2 cellular contexts compared by ENCODE assay signal in the genomic region with DNA sequence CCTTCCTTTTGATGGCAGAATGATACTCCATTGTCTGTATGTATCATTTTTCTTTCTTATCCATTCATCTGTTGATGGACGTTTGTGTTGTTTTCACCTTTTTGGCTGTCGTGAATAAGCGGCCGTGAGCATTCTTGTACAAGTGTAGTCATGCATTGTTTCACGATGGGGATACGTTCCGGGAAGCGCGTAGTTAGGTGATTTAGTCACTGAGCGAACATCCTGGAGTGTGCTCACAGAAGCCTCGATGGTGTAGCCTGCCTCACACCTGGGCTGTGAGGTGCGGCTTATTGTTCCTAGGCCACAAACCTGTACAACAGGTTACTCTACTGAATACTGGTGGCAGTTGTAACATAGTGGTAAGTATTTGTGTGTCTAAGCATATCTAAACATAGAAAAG.
TF ChIP-seq lines count a peak whose summit lies in the region.

No MANE protein-coding gene starts in this region.

TF ChIP-seq in IMR-90, 13 proteins besides CTCF, POLR2A, EP300 and RAD21:
- no peak for TF ChIP-seq CHD1 (IDR thresholded peaks at IDR 0.05; ENCODE audit: low read depth, low read length)
- TF ChIP-seq, protein P1, sequence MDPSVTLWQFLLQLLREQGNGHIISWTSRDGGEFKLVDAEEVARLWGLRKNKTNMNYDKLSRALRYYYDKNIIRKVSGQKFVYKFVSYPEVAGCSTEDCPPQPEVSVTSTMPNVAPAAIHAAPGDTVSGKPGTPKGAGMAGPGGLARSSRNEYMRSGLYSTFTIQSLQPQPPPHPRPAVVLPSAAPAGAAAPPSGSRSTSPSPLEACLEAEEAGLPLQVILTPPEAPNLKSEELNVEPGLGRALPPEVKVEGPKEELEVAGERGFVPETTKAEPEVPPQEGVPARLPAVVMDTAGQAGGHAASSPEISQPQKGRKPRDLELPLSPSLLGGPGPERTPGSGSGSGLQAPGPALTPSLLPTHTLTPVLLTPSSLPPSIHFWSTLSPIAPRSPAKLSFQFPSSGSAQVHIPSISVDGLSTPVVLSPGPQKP (IDR thresholded peaks at IDR 0.05; ENCODE audit: borderline replicate concordance, low read depth, low read length): no peak
- no peak for TF ChIP-seq FOS (IDR thresholded peaks at IDR 0.05; ENCODE audit: low read depth, low read length)
- no peak for TF ChIP-seq CEBPB (IDR thresholded peaks at IDR 0.05; ENCODE audit: low read depth, low read length)
- no peak for TF ChIP-seq RFX5 (IDR thresholded peaks at IDR 0.05; ENCODE audit: low read depth, low read length)
- no peak for TF ChIP-seq MAFK (IDR thresholded peaks at IDR 0.05; ENCODE audit: low read depth, low read length)
- TF ChIP-seq, protein P2, sequence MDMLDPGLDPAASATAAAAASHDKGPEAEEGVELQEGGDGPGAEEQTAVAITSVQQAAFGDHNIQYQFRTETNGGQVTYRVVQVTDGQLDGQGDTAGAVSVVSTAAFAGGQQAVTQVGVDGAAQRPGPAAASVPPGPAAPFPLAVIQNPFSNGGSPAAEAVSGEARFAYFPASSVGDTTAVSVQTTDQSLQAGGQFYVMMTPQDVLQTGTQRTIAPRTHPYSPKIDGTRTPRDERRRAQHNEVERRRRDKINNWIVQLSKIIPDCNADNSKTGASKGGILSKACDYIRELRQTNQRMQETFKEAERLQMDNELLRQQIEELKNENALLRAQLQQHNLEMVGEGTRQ (IDR thresholded peaks at IDR 0.05; ENCODE audit: low read depth, low read length): no peak
- TF ChIP-seq RCOR1 (IDR thresholded peaks at IDR 0.05; ENCODE audit: insufficient replicate concordance, low read length): no peak
- no peak for TF ChIP-seq BHLHE40 (IDR thresholded peaks at IDR 0.05; ENCODE audit: low read depth, low read length)
- TF ChIP-seq NFE2L2 (IDR thresholded peaks at IDR 0.05; ENCODE audit: low read depth, low read length): no peak
- TF ChIP-seq MAZ (IDR thresholded peaks at IDR 0.05; ENCODE audit: borderline replicate concordance, low read depth, low read length): no peak
- no peak for TF ChIP-seq MXI1 (IDR thresholded peaks at IDR 0.05; ENCODE audit: borderline replicate concordance, low read depth, low read length)
- TF ChIP-seq SMC3 (IDR thresholded peaks at IDR 0.05; ENCODE audit: low read depth, low read length): no peak

TF ChIP-seq in HepG2, 621 proteins besides CTCF, POLR2A, EP300 and RAD21:
- TF ChIP-seq, protein P3, sequence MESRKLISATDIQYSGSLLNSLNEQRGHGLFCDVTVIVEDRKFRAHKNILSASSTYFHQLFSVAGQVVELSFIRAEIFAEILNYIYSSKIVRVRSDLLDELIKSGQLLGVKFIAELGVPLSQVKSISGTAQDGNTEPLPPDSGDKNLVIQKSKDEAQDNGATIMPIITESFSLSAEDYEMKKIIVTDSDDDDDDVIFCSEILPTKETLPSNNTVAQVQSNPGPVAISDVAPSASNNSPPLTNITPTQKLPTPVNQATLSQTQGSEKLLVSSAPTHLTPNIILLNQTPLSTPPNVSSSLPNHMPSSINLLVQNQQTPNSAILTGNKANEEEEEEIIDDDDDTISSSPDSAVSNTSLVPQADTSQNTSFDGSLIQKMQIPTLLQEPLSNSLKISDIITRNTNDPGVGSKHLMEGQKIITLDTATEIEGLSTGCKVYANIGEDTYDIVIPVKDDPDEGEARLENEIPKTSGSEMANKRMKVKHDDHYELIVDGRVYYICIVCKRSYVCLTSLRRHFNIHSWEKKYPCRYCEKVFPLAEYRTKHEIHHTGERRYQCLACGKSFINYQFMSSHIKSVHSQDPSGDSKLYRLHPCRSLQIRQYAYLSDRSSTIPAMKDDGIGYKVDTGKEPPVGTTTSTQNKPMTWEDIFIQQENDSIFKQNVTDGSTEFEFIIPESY (CRISPR knock-in tag; IDR thresholded peaks at IDR 0.05): peak; percentile 60; the same call in 1 of the 2 replicates
- TF ChIP-seq, protein P4, sequence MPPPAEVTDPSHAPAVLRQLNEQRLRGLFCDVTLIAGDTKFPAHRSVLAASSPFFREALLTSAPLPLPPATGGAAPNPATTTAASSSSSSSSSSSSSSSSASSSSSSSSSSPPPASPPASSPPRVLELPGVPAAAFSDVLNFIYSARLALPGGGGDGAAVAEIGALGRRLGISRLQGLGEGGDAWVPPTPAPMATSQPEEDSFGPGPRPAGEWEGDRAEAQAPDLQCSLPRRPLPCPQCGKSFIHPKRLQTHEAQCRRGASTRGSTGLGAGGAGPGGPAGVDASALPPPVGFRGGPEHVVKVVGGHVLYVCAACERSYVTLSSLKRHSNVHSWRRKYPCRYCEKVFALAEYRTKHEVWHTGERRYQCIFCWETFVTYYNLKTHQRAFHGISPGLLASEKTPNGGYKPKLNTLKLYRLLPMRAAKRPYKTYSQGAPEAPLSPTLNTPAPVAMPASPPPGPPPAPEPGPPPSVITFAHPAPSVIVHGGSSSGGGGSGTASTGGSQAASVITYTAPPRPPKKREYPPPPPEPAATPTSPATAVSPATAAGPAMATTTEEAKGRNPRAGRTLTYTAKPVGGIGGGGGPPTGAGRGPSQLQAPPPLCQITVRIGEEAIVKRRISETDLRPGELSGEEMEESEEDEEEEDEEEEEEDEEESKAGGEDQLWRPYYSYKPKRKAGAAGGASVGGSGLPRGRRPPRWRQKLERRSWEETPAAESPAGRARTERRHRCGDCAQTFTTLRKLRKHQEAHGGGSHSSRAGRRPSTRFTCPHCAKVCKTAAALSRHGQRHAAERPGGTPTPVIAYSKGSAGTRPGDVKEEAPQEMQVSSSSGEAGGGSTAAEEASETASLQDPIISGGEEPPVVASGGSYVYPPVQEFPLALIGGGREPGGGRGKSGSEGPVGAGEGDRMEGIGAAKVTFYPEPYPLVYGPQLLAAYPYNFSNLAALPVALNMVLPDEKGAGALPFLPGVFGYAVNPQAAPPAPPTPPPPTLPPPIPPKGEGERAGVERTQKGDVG (CRISPR knock-in tag; IDR thresholded peaks at IDR 0.05; ENCODE audit: borderline replicate concordance): 0 out of 2 replicates have a peak, but pooled peaks have one; percentile 0
- 0 out of 2 replicates have a peak, but pooled peaks have one; percentile 3 for TF ChIP-seq TBX2 (CRISPR knock-in tag; IDR thresholded peaks at IDR 0.05; ENCODE audit: borderline replicate concordance)
- peak; percentile 26; the same call in 1 of the 2 replicates for TF ChIP-seq ZNF501 (CRISPR knock-in tag; IDR thresholded peaks at IDR 0.05)
- TF ChIP-seq ZNF546 (CRISPR knock-in tag; conservative IDR thresholded peaks at IDR 0.05): no peak
